25 cellular contexts compared by ENCODE assay signal in the genomic region with DNA sequence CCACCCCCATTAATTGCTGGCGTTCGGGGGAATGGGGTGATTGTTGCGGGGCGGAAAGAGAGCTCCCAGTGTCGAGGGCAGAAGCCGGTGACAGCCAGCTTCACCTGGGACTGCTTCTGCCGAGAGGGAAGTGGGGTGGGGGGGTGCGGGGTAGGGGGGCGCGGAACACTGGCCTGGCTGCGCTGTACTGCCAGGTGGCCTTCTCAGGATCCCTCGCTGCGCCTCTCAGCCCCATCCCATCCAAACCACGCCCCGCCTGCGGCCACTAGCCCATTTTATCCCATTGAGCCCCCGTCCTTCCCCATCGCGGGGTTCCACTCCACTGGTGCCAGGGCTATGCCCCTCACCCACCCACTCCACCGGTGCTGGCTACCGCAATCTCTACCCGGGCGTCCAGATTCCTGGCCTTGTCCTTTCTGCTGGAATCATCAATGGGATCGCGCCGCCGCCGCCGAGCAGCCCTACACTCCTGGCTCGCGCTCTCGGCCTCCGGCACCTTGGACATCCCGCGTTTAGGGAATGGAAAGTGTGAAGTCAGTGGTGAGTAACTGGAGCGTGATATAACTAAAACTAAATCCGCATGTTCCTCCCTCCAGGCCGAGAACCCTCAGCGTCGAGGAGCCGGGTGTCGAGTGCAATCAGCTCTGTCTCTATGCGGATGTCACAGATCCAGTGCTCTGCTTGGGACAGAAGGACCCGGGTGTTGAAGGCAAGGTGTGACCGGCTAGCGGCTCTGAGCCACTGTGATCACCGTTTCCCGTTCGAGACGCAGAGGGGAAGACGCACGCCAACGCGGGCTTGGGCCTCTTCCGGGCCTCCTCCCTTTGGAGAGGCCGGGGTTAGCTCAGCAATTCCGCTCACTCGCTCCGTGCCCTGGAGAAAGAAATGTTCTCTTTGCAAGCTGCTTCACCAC. TPM values are rescaled to one million over a fixed set of nuclear protein-coding genes. Genes with fewer than 3 reads are reported as not detected.
DNase-seq lines count a peak whose midpoint lies in the region; ATAC-seq and TF ChIP-seq lines count a peak whose summit lies in the region.
"Had no signal": no experiment of that assay in that cellular context is flagged by ENCODE, and none has a peak within 500 bp of the region (broad histone marks: within the 10 kb centered on the region; RNA-seq: fewer than 3 reads in every experiment).

No MANE protein-coding gene starts in this region.

- no peak overlapping the region for H3K9ac ChIP-seq in IMR-90 (ENCODE audit: low read depth, low read length)
- no peak overlapping the region for H3K9ac ChIP-seq in endodermal cell (ENCODE audit: extremely low read depth, low read length, poor library complexity, severe bottlenecking)

- no peak overlapping the region for H3K23ac ChIP-seq in IMR-90 (ENCODE audit: low read depth, low read length)

- no peak overlapping the region for H4K91ac ChIP-seq in IMR-90 (ENCODE audit: insufficient read depth, low read depth, low read length)

- H3K4me2 ChIP-seq in IMR-90 (ENCODE audit: low read depth, low read length): no peak overlapping the region

- H3K9me3 Mint-ChIP-seq in activated naive CD4-positive, alpha-beta T cell treated with anti-CD3 and anti-CD28 coated beads, Interleukin-2, amount 10 ng/mL, durations not matched to agents 7 days and 5 days: peaks cover 10% of the 10 kb centered on the region
- H3K9me3 Mint-ChIP-seq in activated naive CD4-positive, alpha-beta T cell treated with anti-CD3 and anti-CD28 coated beads, Interleukin-2, amount 50 U/mL, for 72 hours: peaks cover 0 to 2% of the 10 kb centered on the region in 2 donors
- H3K9me3 Mint-ChIP-seq in endodermal cell (peaks cover 17% of the 10 kb centered on the region), glutamatergic neuron (ENCODE audit: unreplicated experiment) (peaks cover 9% of the 10 kb centered on the region)

- H3K4ac ChIP-seq in IMR-90 (ENCODE audit: low read depth, low read length): no peak overlapping the region

- H3K4me3 Mint-ChIP-seq in activated naive CD4-positive, alpha-beta T cell treated with anti-CD3 and anti-CD28 coated beads, Interleukin-2, amount 10 ng/mL, durations not matched to agents 7 days and 5 days: no peak overlapping the region
- H3K4me3 Mint-ChIP-seq in endodermal cell: no peak overlapping the region
- no peak overlapping the region for H3K4me3 Mint-ChIP-seq in glutamatergic neuron (ENCODE audit: unreplicated experiment)
- H3K4me3 Mint-ChIP-seq: nephron had no signal

- H3K36me3 ChIP-seq in IMR-90 (ENCODE audit: control insufficient read depth, insufficient read depth, low read length) (no peaks in the 10 kb centered on the region), endodermal cell (ENCODE audit: control insufficient read depth, insufficient read depth, low read length) (no peaks in the 10 kb centered on the region), BE2C (no peaks in the 10 kb centered on the region)
- H3K36me3 ChIP-seq: upper lobe of left lung had no signal

- no peak for TF ChIP-seq RAD21 in IMR-90 (IDR thresholded peaks at IDR 0.05; ENCODE audit: low read length)

- POLR2A ChIA-PET in IMR-90 (lab: Charles Lee; ENCODE audit: unreplicated experiment): no interaction called here

- no peak overlapping the region for H3K56ac ChIP-seq in IMR-90 (ENCODE audit: extremely low read depth, insufficient read depth, low read length)

- H4K20me1 ChIP-seq in IMR-90 (ENCODE audit: insufficient read depth, low read length): no peaks in the 10 kb centered on the region

- no peak overlapping the region for H3K27ac ChIP-seq in IMR-90 (ENCODE audit: insufficient read depth, low read length)
- no peak overlapping the region for H3K27ac ChIP-seq in endodermal cell (ENCODE audit: low read depth, low read length)
- H3K27ac ChIP-seq: upper lobe of left lung had no signal

- H2AK5ac ChIP-seq in IMR-90 (ENCODE audit: low read depth, low read length): no peak overlapping the region

- no peaks in the 10 kb centered on the region for H3K9me1 ChIP-seq in IMR-90 (ENCODE audit: insufficient read depth, low read length)

- H3K27me3 Mint-ChIP-seq in activated naive CD4-positive, alpha-beta T cell treated with anti-CD3 and anti-CD28 coated beads, Interleukin-2, amount 10 ng/mL, durations not matched to agents 7 days and 5 days: peaks cover 79% of the 10 kb centered on the region
- H3K27me3 Mint-ChIP-seq in endodermal cell (ENCODE audit: insufficient read depth) (peaks cover 41% of the 10 kb centered on the region), glutamatergic neuron (ENCODE audit: unreplicated experiment) (peaks cover 46% of the 10 kb centered on the region)

- no peak overlapping the region for H3K4me3 ChIP-seq in IMR-90 (ENCODE audit: insufficient read depth, low read depth, low read length)
- H3K4me3 ChIP-seq in endodermal cell (ENCODE audit: low read length): no peak overlapping the region
- no peak overlapping the region for H3K4me3 ChIP-seq in BE2C (ENCODE audit: low read depth, low read length)
- H3K4me3 ChIP-seq: GM12878, upper lobe of left lung had no signal

- H2BK15ac ChIP-seq in IMR-90 (ENCODE audit: low read depth, low read length): no peak overlapping the region

- no TSS peak for BruUV-seq in IMR-90 (replicated peaks; lab: Mats Ljungman, UMichigan)

- H3K79me1 ChIP-seq in IMR-90 (ENCODE audit: low read depth in 1 of 2, low read length in 2 of 2): no peaks in the 10 kb centered on the region

- peak overlapping the region; percentile 45 for H3K27ac Mint-ChIP-seq in activated naive CD4-positive, alpha-beta T cell treated with anti-CD3 and anti-CD28 coated beads, Interleukin-2, amount 10 ng/mL, durations not matched to agents 7 days and 5 days
- H3K27ac Mint-ChIP-seq in activated naive CD4-positive, alpha-beta T cell treated with anti-CD3 and anti-CD28 coated beads, Interleukin-2, amount 50 U/mL, for 72 hours: no peak overlapping the region
- H3K27ac Mint-ChIP-seq in endodermal cell (no peak overlapping the region), glutamatergic neuron (ENCODE audit: unreplicated experiment) (no peak overlapping the region)
- H3K27ac Mint-ChIP-seq: brain, nephron had no signal

- no peak overlapping the region for H2BK20ac ChIP-seq in IMR-90 (ENCODE audit: low read depth, low read length)

- no peak overlapping the region for H3K14ac ChIP-seq in IMR-90 (replicated peaks; ENCODE audit: low read depth, low read length)

- H2AK9ac ChIP-seq in IMR-90 (replicated peaks; ENCODE audit: low read depth, low read length, poor library complexity): peak overlapping the region; percentile 60

- intact Hi-C loops in IMR-90 (cut with micrococcal nuclease): no loop called here

- WGBS in IMR-90 (ENCODE audit: extremely low coverage in 2 of 2, insufficient read length in 1 of 2), 2 experiments: 19% methylated on average over 16 of the region's 59 CpGs; no CpG with 5 or more reads in 1 of the 2 experiments
- WGBS in endodermal cell (ENCODE audit: insufficient coverage in 1 of 2, insufficient read length in 1 of 2), 2 experiments: 94 to 98% methylated on average over 25 to 59 of the region's 59 CpGs

- dilution Hi-C loops in IMR-90 (cut with HindIII; ENCODE audit: low sequenced_read_pairs, unreplicated experiment): no loop called here

- H3K4me1 ChIP-seq in IMR-90 (ENCODE audit: control insufficient read depth, insufficient read depth, low read length): no peaks in the 10 kb centered on the region
- H3K4me1 ChIP-seq in endodermal cell (ENCODE audit: control insufficient read depth, insufficient read depth, low read length): no peaks in the 10 kb centered on the region
- H3K4me1 ChIP-seq in BE2C: no peaks in the 10 kb centered on the region

- no peak overlapping the region for H3K18ac ChIP-seq in IMR-90 (ENCODE audit: low read depth, low read length)

- H4K5ac ChIP-seq in IMR-90 (ENCODE audit: low read depth, low read length): no peak overlapping the region

- H2BK5ac ChIP-seq in IMR-90 (ENCODE audit: low read depth, low read length, poor library complexity, severe bottlenecking): no peak overlapping the region

- H3K36me3 Mint-ChIP-seq in activated naive CD4-positive, alpha-beta T cell treated with anti-CD3 and anti-CD28 coated beads, Interleukin-2, amount 10 ng/mL, durations not matched to agents 7 days and 5 days: peaks cover 13% of the 10 kb centered on the region
- H3K36me3 Mint-ChIP-seq in activated naive CD4-positive, alpha-beta T cell treated with anti-CD3 and anti-CD28 coated beads, Interleukin-2, amount 50 U/mL, for 72 hours: peaks cover 28 to 30% of the 10 kb centered on the region in 2 donors
- H3K36me3 Mint-ChIP-seq in endodermal cell (ENCODE audit: low read depth) (peaks cover 5% of the 10 kb centered on the region), glutamatergic neuron (ENCODE audit: unreplicated experiment) (peaks cover 8% of the 10 kb centered on the region)
- H3K36me3 Mint-ChIP-seq: brain; CD4-positive, alpha-beta memory T cell had no signal

- no peak for ATAC-seq in activated naive CD4-positive, alpha-beta T cell treated with anti-CD3 and anti-CD28 coated beads, Interleukin-2, amount 50 U/mL, for 72 hours
- ATAC-seq in IMR-90 (ENCODE audit: low read depth): no peak
- ATAC-seq: GM12878, left lobe of liver, sciatic nerve had no signal

- H4K8ac ChIP-seq in IMR-90 (ENCODE audit: low read depth in 2 of 2, low read length in 2 of 2): no peak overlapping the region

- H3K27me3 ChIP-seq in IMR-90 (ENCODE audit: control insufficient read depth, insufficient read depth, low read length): peaks cover 73% of the 10 kb centered on the region
- peaks cover 71% of the 10 kb centered on the region for H3K27me3 ChIP-seq in endodermal cell (ENCODE audit: control insufficient read depth, insufficient read depth, low read length, poor library complexity, severe bottlenecking)
- H3K27me3 ChIP-seq in BE2C: peaks cover 94% of the 10 kb centered on the region

- no peak for TF ChIP-seq CTCF in IMR-90 (conservative IDR thresholded peaks at IDR 0.05; ENCODE audit: low read depth, low read length)
- TF ChIP-seq CTCF in endodermal cell (conservative IDR thresholded peaks at IDR 0.05): no peak
- no peak for TF ChIP-seq CTCF in BE2C (IDR thresholded peaks at IDR 0.05; ENCODE audit: low read depth, low read length)
- TF ChIP-seq CTCF in glutamatergic neuron (IDR thresholded peaks at IDR 0.05; ENCODE audit: partially characterized antibody, unreplicated experiment): no peak

- in situ Hi-C loops in IMR-90 (cut with MboI; ENCODE audit: low sequenced_read_pairs): no loop called here

- H2BK120ac ChIP-seq in IMR-90 (ENCODE audit: low read depth, low read length): no peak overlapping the region

- no peak for DNase-seq in activated naive CD4-positive, alpha-beta T cell treated with anti-CD3 and anti-CD28 coated beads, Interleukin-2, amount 10 ng/mL, durations not matched to agents 7 days and 5 days
- DNase-seq in activated naive CD4-positive, alpha-beta T cell treated with anti-CD3 and anti-CD28 coated beads, Interleukin-2, amount 50 U/mL, for 72 hours (ENCODE audit: low spot score in 2 of 2): no peak
- DNase-seq in IMR-90 (no peak), islet precursor cell (peak; percentile 38), endodermal cell (no peak), BE2C (no peak), NK-92 (lab: John Stamatoyannopoulos, UW; ENCODE audit: unreplicated experiment) (no peak), glutamatergic neuron (no peak)
- DNase-seq: activated CD4-positive, alpha-beta T cell treated with anti-CD3 and anti-CD28 coated beads for 1 hour; CD4-positive, alpha-beta memory T cell; DMS153; GF-D8; midbrain; NCI-H1092 treated with DMSO at 0.1 percent for 48 hours; NCI-H1930; NCI-H226; NCI-H82 had no signal

- H3K9me3 ChIP-seq in IMR-90 (ENCODE audit: control insufficient read depth, insufficient read depth, low read length) (peaks cover 17% of the 10 kb centered on the region), endodermal cell (ENCODE audit: control insufficient read depth, low read length) (peaks cover 6% of the 10 kb centered on the region), BE2C (no peaks in the 10 kb centered on the region)

- CTCF ChIA-PET in activated naive CD4-positive, alpha-beta T cell treated with anti-CD3 and anti-CD28 coated beads, Interleukin-2, amount 10 ng/mL, durations not matched to agents 7 days and 5 days (lab: Charles Lee): interaction anchor here (1.8 kb wide), 1 partner anchor 18 kb away, joined by 4 read pairs; no protein-coding TSS in a partner anchor
- CTCF ChIA-PET in IMR-90 (lab: Yijun Ruan, JAX): no interaction called here

- H3K4me1 Mint-ChIP-seq in activated naive CD4-positive, alpha-beta T cell treated with anti-CD3 and anti-CD28 coated beads, Interleukin-2, amount 10 ng/mL, durations not matched to agents 7 days and 5 days: peaks cover 14% of the 10 kb centered on the region
- peaks cover 5% of the 10 kb centered on the region for H3K4me1 Mint-ChIP-seq in endodermal cell
- H3K4me1 Mint-ChIP-seq in glutamatergic neuron (ENCODE audit: low read depth, unreplicated experiment): no peaks in the 10 kb centered on the region
- H3K4me1 Mint-ChIP-seq: nephron had no signal

- no peak for TF ChIP-seq POLR2A in IMR-90 (IDR thresholded peaks at IDR 0.05; ENCODE audit: low read depth, low read length)

- H2AFZ ChIP-seq in IMR-90 (replicated peaks; ENCODE audit: low read length, poor library complexity): peak overlapping the region; percentile 5

RNA-seq across cellular contexts. Expression of a gene that starts 20.5 kb away (rescaled TPM):
- not detected for total RNA-seq in activated naive CD4-positive, alpha-beta T cell treated with anti-CD3 and anti-CD28 coated beads, Interleukin-2, amount 50 U/mL, for 72 hours
- total RNA-seq in IMR-90 (2012; rRNA removed): under 0.01 TPM in 1 of 2 replicates, not detected in the other
- polyA plus RNA-seq in IMR-90 (2012; rRNA removed): 0.05 and 0.09 TPM in 2 replicates
- polyA plus RNA-seq in IMR-90 (2012; cell fraction: cytosol; rRNA removed): 0.02 and 0.08 TPM in 2 replicates
- 0.17 and 0.25 TPM in 2 replicates for polyA plus RNA-seq in IMR-90 (2012; cell fraction: nucleus; rRNA removed; ENCODE audit: low replicate concordance)
- total RNA-seq in endodermal cell: 1 to 10 TPM in 1 of 2 donors, under 1 TPM in 1; 0.11 to 1.5 TPM
- 2.2 TPM for polyA plus RNA-seq in endodermal cell (2013, experiment 1 of 2)
- polyA plus RNA-seq in endodermal cell (2013, experiment 2 of 2): 2.1 TPM
- polyA plus RNA-seq in BE2C (2012; ENCODE audit: insufficient read depth, insufficient read length, low read depth): not detected
- 0.25 TPM for total RNA-seq in glutamatergic neuron (ENCODE audit: unreplicated experiment)
- total RNA-seq: CD4-positive, alpha-beta memory T cell; glomerular endothelial cell; GM12878; left lobe of liver; sciatic nerve had no signal
- polyA plus RNA-seq: AG04450; CD4-positive, alpha-beta memory T cell; GM12878 had no signal

RNA-seq across cellular contexts. Expression of a gene that starts 39.7 kb away (rescaled TPM):
- 10 to 100 TPM; 11.1 to 13.5 TPM for total RNA-seq in activated naive CD4-positive, alpha-beta T cell treated with anti-CD3 and anti-CD28 coated beads, Interleukin-2, amount 50 U/mL, for 72 hours
- 7.5 and 11.4 TPM in 2 replicates for total RNA-seq in IMR-90 (2012; rRNA removed)
- polyA plus RNA-seq in IMR-90 (2012; rRNA removed): 9.1 and 10.8 TPM in 2 replicates
- polyA plus RNA-seq in IMR-90 (2012; cell fraction: cytosol; rRNA removed): 2.4 and 3.1 TPM in 2 replicates
- 1.5 and 10.2 TPM in 2 replicates for polyA plus RNA-seq in IMR-90 (2012; cell fraction: nucleus; rRNA removed; ENCODE audit: low replicate concordance)
- total RNA-seq in endodermal cell: 10 to 100 TPM; 24.6 to 25.7 TPM
- 33.4 TPM for polyA plus RNA-seq in endodermal cell (2013, experiment 1 of 2)
- polyA plus RNA-seq in endodermal cell (2013, experiment 2 of 2): 33.6 TPM
- 9.3 TPM for polyA plus RNA-seq in BE2C (2012; ENCODE audit: insufficient read depth, insufficient read length, low read depth)
- 12.7 TPM for total RNA-seq in glutamatergic neuron (ENCODE audit: unreplicated experiment)
